Comparison of ENCODE assay signal across 9 cellular contexts in the genomic region with DNA sequence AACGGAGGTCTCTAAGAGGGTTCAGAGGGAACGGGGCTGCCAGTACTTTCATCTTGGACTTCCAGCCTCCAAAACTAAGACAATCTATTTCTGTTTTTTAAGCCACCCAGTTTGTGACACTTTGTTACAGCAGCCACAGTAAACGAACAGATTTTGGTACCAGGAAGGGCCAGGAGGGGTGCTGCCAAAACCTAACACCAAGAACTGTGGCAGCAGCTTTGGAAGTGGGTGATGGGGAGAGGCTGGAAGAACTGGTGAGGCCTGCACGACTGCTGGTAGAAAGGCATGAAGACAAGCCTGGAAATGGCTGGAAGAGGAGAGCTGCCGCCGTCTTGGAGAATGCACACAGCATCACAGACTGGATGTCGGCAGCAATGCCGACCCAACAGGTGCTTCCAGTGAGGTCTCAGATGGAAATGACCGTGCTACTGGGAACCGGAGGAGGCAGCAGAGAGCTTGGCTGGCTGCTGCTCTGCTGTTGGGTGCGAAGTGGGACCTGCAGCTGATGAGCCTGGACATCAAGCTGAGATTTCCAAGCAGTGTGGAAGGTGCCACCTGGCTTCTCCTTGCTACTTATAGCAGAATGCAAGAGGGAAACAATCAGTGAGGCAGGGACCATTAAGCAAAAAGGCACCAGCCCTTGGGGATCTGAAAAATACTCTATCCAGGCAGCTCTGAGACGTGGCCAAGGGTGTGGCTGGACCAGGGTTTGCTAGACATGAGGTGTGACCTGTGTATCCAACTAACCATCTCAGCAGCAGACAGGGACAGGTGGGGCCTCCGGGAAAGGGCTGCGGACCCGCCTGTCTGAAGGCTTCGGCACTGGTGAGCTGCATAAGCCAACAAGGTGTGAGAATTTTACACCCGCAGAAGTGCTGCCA. TPM values are rescaled to one million over a fixed set of nuclear protein-coding genes. Genes with fewer than 3 reads are reported as not detected.
DNase-seq lines count a peak whose midpoint lies in the region; ATAC-seq and TF ChIP-seq lines count a peak whose summit lies in the region.
"Had no signal": no experiment of that assay in that cellular context is flagged by ENCODE, and none has a peak within 500 bp of the region (broad histone marks: within the 10 kb centered on the region; RNA-seq: fewer than 3 reads in every experiment).

No MANE protein-coding gene starts in this region.

- ATAC-seq in HG03135 (IDR thresholded peaks at IDR 0.05; ENCODE audit: unreplicated experiment): no peak

- intact Hi-C loops in dorsolateral prefrontal cortex (cut with DNase I): no loop called here

- H3K4me3 ChIP-seq in BLaER1 (no peak overlapping the region), dorsolateral prefrontal cortex (no peak overlapping the region)

- H3K9ac ChIP-seq in BLaER1: no peak overlapping the region

- H3K27me3 ChIP-seq in BLaER1 (no peaks in the 10 kb centered on the region), dorsolateral prefrontal cortex (no peaks in the 10 kb centered on the region)

- peaks cover 49% of the 10 kb centered on the region for H3K36me3 ChIP-seq in BLaER1

- H3K27ac ChIP-seq in BLaER1: no peak overlapping the region
- H3K27ac ChIP-seq in dorsolateral prefrontal cortex: peak overlapping the region in 4 of 59 donors; percentile 6 to 44 (median 36)

- H3K4me1 ChIP-seq in BLaER1: peaks cover 54% of the 10 kb centered on the region

- H3K4me2 ChIP-seq in BLaER1: peak overlapping the region; percentile 96; the same call in 1 of the 2 replicates

- DNase-seq in NOMO-1 treated with DMSO at 0.1 percent for 48 hours (lab: John Stamatoyannopoulos, UW; ENCODE audit: unreplicated experiment) (peak; percentile 30), dorsolateral prefrontal cortex (peak in 5 of 10 donors; percentile 51 to 72 (median 60)), occipital lobe (lab: John Stamatoyannopoulos, UW) (peak; percentile 22), foreskin melanocyte (no peak), T-helper 1 cell (no peak)

- no peaks in the 10 kb centered on the region for H3K9me3 ChIP-seq in BLaER1

- H4K20me1 ChIP-seq in BLaER1: peaks cover 31% of the 10 kb centered on the region

- TF ChIP-seq CTCF in GM12874 (IDR thresholded peaks at IDR 0.05; ENCODE audit: insufficient read depth, low read depth, low read length) (peak; percentile 80), dorsolateral prefrontal cortex (IDR thresholded peaks at IDR 0.05 in 54 of 56, conservative IDR thresholded peaks at IDR 0.05 in 2 of 56; ENCODE audit: low read depth in 1 of 56, partially characterized antibody in 56 of 56) (peak in 49 of 56 donors; percentile 13 to 65 (median 46))

RNA-seq across cellular contexts. Expression of gene TMEM210, which starts 4.7 kb away (rescaled TPM):
- total RNA-seq in dorsolateral prefrontal cortex (not detected), occipital lobe (not detected)
- total RNA-seq: frontal cortex had no signal

RNA-seq across cellular contexts. Expression of gene LRRC26, which starts 6.7 kb away (rescaled TPM):
- 1 to 10 TPM in 8 of 120 experiments, under 1 TPM in 23, not detected in 89; 0.42 to 1.4 (median 0.75) TPM for total RNA-seq in dorsolateral prefrontal cortex
- 0.62 TPM for total RNA-seq in occipital lobe

RNA-seq across cellular contexts. Expression of gene ANAPC2, which starts 11.8 kb away (rescaled TPM):
- total RNA-seq in dorsolateral prefrontal cortex (100 to 1,000 TPM in 1 of 120 experiments, 10 to 100 TPM in 119; 51.4 to 105 (median 68.3) TPM), occipital lobe (19.3 TPM)

RNA-seq across cellular contexts. Expression of gene SSNA1, which starts 11.9 kb away (rescaled TPM):
- total RNA-seq in dorsolateral prefrontal cortex (10 to 100 TPM; 37.0 to 77.8 (median 49.6) TPM), occipital lobe (13.4 TPM)

RNA-seq across cellular contexts. Expression of gene TPRN, which starts 24.0 kb away (rescaled TPM):
- total RNA-seq in dorsolateral prefrontal cortex: 100 to 1,000 TPM in 4 of 120 experiments, 10 to 100 TPM in 116; 26.2 to 176 (median 57.3) TPM
- 4.7 TPM for total RNA-seq in occipital lobe

Comparison
In these comparisons a context has a peak if more than half of its experiments do, and no peak if none do; other contexts are left out.
1. DNase-seq: peak in NOMO-1 treated with DMSO at 0.1 percent for 48 hours (single experiment) and occipital lobe (single experiment); none in foreskin melanocyte (single experiment) and T-helper 1 cell (0 of 5).